8 cellular contexts compared by ENCODE assay signal in genomic region chr1:226882187-226882586, GRCh38. TPM values are rescaled to one million over a fixed set of nuclear protein-coding genes. Genes with fewer than 3 reads are reported as not detected.
DNase-seq lines count a peak whose midpoint lies in the region; ATAC-seq and TF ChIP-seq lines count a peak whose summit lies in the region.

No MANE protein-coding gene starts in this region.

- H4K8ac ChIP-seq in mesenchymal stem cell (ENCODE audit: low read length) = no peak overlapping the region

- H3K27me3 Mint-ChIP-seq in CD4-positive, CD25-positive, alpha-beta regulatory T cell = no peaks in the 10 kb centered on the region

- H2BK15ac ChIP-seq in mesenchymal stem cell (ENCODE audit: low read depth, poor library complexity, severe bottlenecking) = no peak overlapping the region

- no peak overlapping the region for H2AFZ ChIP-seq in mesenchymal stem cell (ENCODE audit: low read depth, low read length)

- H3K4me2 ChIP-seq in mesenchymal stem cell (ENCODE audit: low read length, poor library complexity, severe bottlenecking) = no peak overlapping the region

- H3K27ac ChIP-seq in CD4-positive, CD25-positive, alpha-beta regulatory T cell (ENCODE audit: insufficient read depth, low read length, poor library complexity, severe bottlenecking) = peak overlapping the region; percentile 77
- no peak overlapping the region for H3K27ac ChIP-seq in mesenchymal stem cell (ENCODE audit: low read length, poor library complexity, severe bottlenecking)

- no peak overlapping the region for H2BK12ac ChIP-seq in mesenchymal stem cell (ENCODE audit: low read length in 2 of 2)

- no peak overlapping the region for H3K18ac ChIP-seq in mesenchymal stem cell (ENCODE audit: low read depth in 1 of 2, low read length in 2 of 2)

- H3K14ac ChIP-seq in mesenchymal stem cell (ENCODE audit: low read length in 2 of 2) = no peak overlapping the region

- H3K9me3 Mint-ChIP-seq in CD4-positive, CD25-positive, alpha-beta regulatory T cell = peaks cover 0 to 2% (median 0%) of the 10 kb centered on the region in 7 donors

- no peak overlapping the region for H4K91ac ChIP-seq in mesenchymal stem cell (ENCODE audit: low read length)

- H3K9ac ChIP-seq in mesenchymal stem cell (ENCODE audit: low read length) = peak overlapping the region; percentile 60

- no peak overlapping the region for H2AK5ac ChIP-seq in mesenchymal stem cell (ENCODE audit: low read length, severe bottlenecking)

- no peak overlapping the region for H3K23ac ChIP-seq in mesenchymal stem cell (ENCODE audit: low read length in 2 of 2)

- H3K79me1 ChIP-seq in mesenchymal stem cell (replicated peaks; ENCODE audit: low read length, poor library complexity, severe bottlenecking) = peaks cover 6% of the 10 kb centered on the region

- peaks cover 6 to 46% (median 25%) of the 10 kb centered on the region in 4 donors for H3K4me1 Mint-ChIP-seq in CD4-positive, CD25-positive, alpha-beta regulatory T cell

- peak in 1 of 2 donors; percentile 2 for ATAC-seq in CD4-positive, CD25-positive, alpha-beta regulatory T cell (ENCODE audit: low read depth in 2 of 2)
- ATAC-seq in GM21528 (IDR thresholded peaks at IDR 0.05; ENCODE audit: low FRiP score, unreplicated experiment) (peak; percentile 2), omental fat pad (ENCODE audit: low FRiP score) (no peak), HG02981 (IDR thresholded peaks at IDR 0.05; ENCODE audit: unreplicated experiment) (no peak)

- peak in 2 of 3 donors; percentile 19 to 50 for DNase-seq in CD4-positive, CD25-positive, alpha-beta regulatory T cell
- DNase-seq in activated T-cell treated with anti-CD3 and anti-CD28 coated beads for 4 hours (peak; percentile 11), mesenchymal stem cell (no peak), omental fat pad (ENCODE audit: low spot score) (no peak), HK-2 (ENCODE audit: unreplicated experiment) (no peak), NCI-H1694 (lab: John Stamatoyannopoulos, UW) (no peak)

- H3K9me3 ChIP-seq in CD4-positive, CD25-positive, alpha-beta regulatory T cell (ENCODE audit: control insufficient read depth in 2 of 2, low read length in 2 of 2) = no peaks in the 10 kb centered on the region
- H3K9me3 ChIP-seq in mesenchymal stem cell (ENCODE audit: control insufficient read depth, low read length) = no peaks in the 10 kb centered on the region

- H3K4me1 ChIP-seq in CD4-positive, CD25-positive, alpha-beta regulatory T cell (ENCODE audit: control insufficient read depth, insufficient read depth, low read length, poor library complexity, severe bottlenecking) = peaks cover 38% of the 10 kb centered on the region
- peaks cover 9% of the 10 kb centered on the region for H3K4me1 ChIP-seq in mesenchymal stem cell (ENCODE audit: control insufficient read depth, insufficient read depth, low read depth, low read length)

- peak overlapping the region; percentile 42 to 85 (median 70) for H3K4me3 Mint-ChIP-seq in CD4-positive, CD25-positive, alpha-beta regulatory T cell

- no peaks in the 10 kb centered on the region for H3K27me3 ChIP-seq in CD4-positive, CD25-positive, alpha-beta regulatory T cell (ENCODE audit: control insufficient read depth, insufficient read depth, low read length)
- H3K27me3 ChIP-seq in mesenchymal stem cell (ENCODE audit: control insufficient read depth in 1 of 2, insufficient read depth in 1 of 2, low read length in 2 of 2) = no peaks in the 10 kb centered on the region

- no peaks in the 10 kb centered on the region for H3K36me3 Mint-ChIP-seq in CD4-positive, CD25-positive, alpha-beta regulatory T cell

- no peak overlapping the region for H3K4ac ChIP-seq in mesenchymal stem cell (ENCODE audit: low read depth in 1 of 2, low read length in 2 of 2)

- 94% methylated on average over 5 of the region's 5 CpGs for WGBS in mesenchymal stem cell

- H3K36me3 ChIP-seq in CD4-positive, CD25-positive, alpha-beta regulatory T cell (ENCODE audit: control insufficient read depth, insufficient read depth, low read length) = no peaks in the 10 kb centered on the region
- H3K36me3 ChIP-seq in mesenchymal stem cell (ENCODE audit: control insufficient read depth in 1 of 2, insufficient read depth in 2 of 2, low read depth in 1 of 2, low read length in 2 of 2) = peaks cover 33 to 42% of the 10 kb centered on the region in 2 experiments

- H2BK5ac ChIP-seq in mesenchymal stem cell (ENCODE audit: low read depth, low read length, poor library complexity, severe bottlenecking) = no peak overlapping the region

- H3K4me3 ChIP-seq in CD4-positive, CD25-positive, alpha-beta regulatory T cell (ENCODE audit: low read depth, low read length) = peak overlapping the region; percentile 90
- H3K4me3 ChIP-seq in mesenchymal stem cell (ENCODE audit: insufficient read depth in 1 of 2, low read depth in 1 of 2, low read length in 2 of 2) = peak overlapping the region in 1 of 2 experiments; percentile 52

- no peak for TF ChIP-seq CTCF in omental fat pad (IDR thresholded peaks at IDR 0.05)

- peak overlapping the region; percentile 89 to 93 (median 92) for H3K27ac Mint-ChIP-seq in CD4-positive, CD25-positive, alpha-beta regulatory T cell

- no peak overlapping the region for H2BK120ac ChIP-seq in mesenchymal stem cell (ENCODE audit: low read depth, low read length)

RNA-seq across cellular contexts. Expression of gene PSEN2, which starts 11.8 kb away (rescaled TPM):
- 3.7 TPM for total RNA-seq in CD4-positive, CD25-positive, alpha-beta regulatory T cell
- polyA plus RNA-seq in CD4-positive, CD25-positive, alpha-beta regulatory T cell = 1 to 10 TPM; 1.8 to 3.5 (median 3.2) TPM
- 10.1 TPM for polyA plus RNA-seq in mesenchymal stem cell (2013, experiment 1 of 2)
- polyA plus RNA-seq in mesenchymal stem cell (2013, experiment 2 of 2) = 10.1 TPM
- total RNA-seq in omental fat pad = 10 to 100 TPM; 25.5 to 34.3 (median 30.2) TPM

RNA-seq across cellular contexts. Expression of gene COQ8A, which starts 57.9 kb away (rescaled TPM):
- total RNA-seq in CD4-positive, CD25-positive, alpha-beta regulatory T cell = 44.1 TPM
- 10 to 100 TPM; 53.1 to 60.1 (median 56.4) TPM for polyA plus RNA-seq in CD4-positive, CD25-positive, alpha-beta regulatory T cell
- 1.9 TPM for polyA plus RNA-seq in mesenchymal stem cell (2013, experiment 1 of 2)
- polyA plus RNA-seq in mesenchymal stem cell (2013, experiment 2 of 2) = 1.8 TPM
- total RNA-seq in omental fat pad = 100 to 1,000 TPM; 118 to 175 (median 140) TPM

Comparison
In these comparisons a context has a peak if more than half of its experiments do, and no peak if none do; other contexts are left out.
1. DNase-seq: peak in CD4-positive, CD25-positive, alpha-beta regulatory T cell (2 of 3) and activated T-cell treated with anti-CD3 and anti-CD28 coated beads for 4 hours (single experiment); none in mesenchymal stem cell (single experiment), omental fat pad (single experiment), HK-2 (single experiment) and NCI-H1694 (single experiment).